Comparison of ENCODE assay signal across 6 cellular contexts in the genomic region with DNA sequence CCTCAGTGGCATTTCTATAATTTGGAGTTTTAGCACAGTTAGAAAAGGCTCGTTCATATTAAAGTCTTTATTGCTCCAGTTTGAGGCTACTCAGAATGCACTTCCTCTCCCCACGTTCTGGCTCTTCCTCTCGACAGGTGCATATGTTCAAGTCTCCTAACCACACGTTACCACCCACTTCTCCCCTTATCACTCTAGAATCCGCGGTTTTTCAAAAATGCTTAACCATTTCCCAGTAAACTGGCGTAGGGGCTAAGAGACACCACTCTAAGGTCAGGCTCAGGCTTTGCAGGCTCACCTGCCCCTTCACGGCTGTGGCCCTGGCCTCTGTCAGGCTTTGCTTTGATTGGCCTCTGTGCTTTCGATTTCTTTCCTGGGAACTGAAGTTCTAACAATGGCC.
"Had no signal": no experiment of that assay in that cellular context is flagged by ENCODE, and none has a peak within 500 bp of the region (broad histone marks: within the 10 kb centered on the region; RNA-seq: fewer than 3 reads in every experiment).

No MANE protein-coding gene starts in this region.

- FAIRE-seq: HTR-8/SVneo had no signal

- H3K4me3 ChIP-seq: GM23248 had no signal

- H3K4me3 Mint-ChIP-seq: H9 had no signal

- H3K27ac ChIP-seq: GM23248 had no signal

- DNase-seq: GM23248, GOT3, H9, HCEC 1CT, IMR-90 had no signal

- H3K9ac ChIP-seq: GM23248 had no signal

- H3K4me1 Mint-ChIP-seq: H9 had no signal

- H3K27ac Mint-ChIP-seq: H9 had no signal

- H2AFZ ChIP-seq: GM23248 had no signal
